Comparison of ENCODE assay signal across 11 cellular contexts in genomic region chr2:199461455-199462166, GRCh38. TPM values are rescaled to one million over a fixed set of nuclear protein-coding genes. Genes with fewer than 3 reads are reported as not detected.
DNase-seq lines count a peak whose midpoint lies in the region; ATAC-seq and TF ChIP-seq lines count a peak whose summit lies in the region.
"Had no signal": no experiment of that assay in that cellular context is flagged by ENCODE, and none has a peak within 500 bp of the region (broad histone marks: within the 10 kb centered on the region; RNA-seq: fewer than 3 reads in every experiment).

No MANE protein-coding gene starts in this region.

- POLR2A ChIA-PET in OCI-LY7 (lab: Charles Lee), result no interaction called here

- H3K4me1 Mint-ChIP-seq in GM23338, result peaks cover 33% of the 10 kb centered on the region
- H3K4me1 Mint-ChIP-seq in neural progenitor cell, result peaks cover 14% of the 10 kb centered on the region

- DNase-seq in GM23338 (ENCODE audit: low spot score) (peak; percentile 32), OCI-LY7 (ENCODE audit: low spot score) (no peak), dorsolateral prefrontal cortex (no peak), neural progenitor cell (ENCODE audit: low spot score) (no peak), GM13976 (ENCODE audit: low spot score) (no peak)
- DNase-seq: CD8-positive, alpha-beta memory T cell; NCI-H1048; right cardiac atrium; substantia nigra had no signal

- CTCF ChIA-PET in OCI-LY7 (lab: Charles Lee; ENCODE audit: unreplicated experiment), result no interaction called here

- no peaks in the 10 kb centered on the region for H3K36me3 ChIP-seq in GM23338 (ENCODE audit: insufficient read depth)
- no peaks in the 10 kb centered on the region; the same call in 1 of the 2 replicates for H3K36me3 ChIP-seq in OCI-LY7 (ENCODE audit: insufficient read depth, low read length)
- H3K36me3 ChIP-seq in neural progenitor cell, result no peaks in the 10 kb centered on the region

- H3K9me3 Mint-ChIP-seq in GM23338 (peaks cover 5% of the 10 kb centered on the region; the same call in 2 of the 3 replicates), neural progenitor cell (peaks cover 2% of the 10 kb centered on the region)

- TF ChIP-seq CTCF in GM23338 (conservative IDR thresholded peaks at IDR 0.05; ENCODE audit: low read depth in 2 of 2) (no peak), OCI-LY7 (conservative IDR thresholded peaks at IDR 0.05; ENCODE audit: low read length) (no peak), dorsolateral prefrontal cortex (IDR thresholded peaks at IDR 0.05 in 54 of 56, conservative IDR thresholded peaks at IDR 0.05 in 2 of 56; ENCODE audit: low read depth in 1 of 56, partially characterized antibody in 56 of 56) (no peak), neural progenitor cell (IDR thresholded peaks at IDR 0.05) (no peak), GM13976 (IDR thresholded peaks at IDR 0.05; ENCODE audit: borderline replicate concordance, control extremely low read depth, extremely low read depth, insufficient read depth, missing control alignments) (no peak)

- H2AFZ ChIP-seq in GM23338 (peak overlapping the region; percentile 91), OCI-LY7 (ENCODE audit: low read length) (no peak overlapping the region), neural progenitor cell (replicated peaks) (no peak overlapping the region)

- no peak overlapping the region for H3K27ac ChIP-seq in GM23338 (ENCODE audit: low read depth)
- H3K27ac ChIP-seq in OCI-LY7 (ENCODE audit: low read depth, low read length, poor library complexity, severe bottlenecking), result no peak overlapping the region
- H3K27ac ChIP-seq in dorsolateral prefrontal cortex, result peak overlapping the region in 54 of 59 donors; percentile 2 to 96 (median 85)
- H3K27ac ChIP-seq in neural progenitor cell, result no peak overlapping the region

- BruUV-seq in OCI-LY7 (replicated peaks; lab: Mats Ljungman, UMichigan), result no TSS peak

- H3K4me3 ChIP-seq in GM23338 (peak overlapping the region; percentile 72), OCI-LY7 (ENCODE audit: low read depth, low read length, poor library complexity, severe bottlenecking) (peak overlapping the region; percentile 86), dorsolateral prefrontal cortex (peak overlapping the region in 57 of 59 donors; percentile 47 to 100 (median 87)), neural progenitor cell (peak overlapping the region; percentile 53)

- H4K20me1 ChIP-seq in GM23338 (replicated peaks; ENCODE audit: insufficient read depth), result no peaks in the 10 kb centered on the region
- no peaks in the 10 kb centered on the region for H4K20me1 ChIP-seq in OCI-LY7 (ENCODE audit: insufficient read depth, low read length)
- peaks cover 60% of the 10 kb centered on the region for H4K20me1 ChIP-seq in neural progenitor cell (ENCODE audit: low read depth)

- ATAC-seq in GM23338, result no peak
- ATAC-seq in HG02642 (IDR thresholded peaks at IDR 0.05; ENCODE audit: poor library complexity, unreplicated experiment), result no peak
- no peak for ATAC-seq in GM18498 (IDR thresholded peaks at IDR 0.05; ENCODE audit: unreplicated experiment)
- ATAC-seq: right cardiac atrium had no signal

- H3K79me2 ChIP-seq in GM23338 (replicated peaks; ENCODE audit: insufficient read depth) (no peaks in the 10 kb centered on the region), OCI-LY7 (ENCODE audit: insufficient read depth, low read depth, low read length) (peaks cover 19% of the 10 kb centered on the region; the same call in 1 of the 2 replicates), neural progenitor cell (ENCODE audit: low read depth) (no peaks in the 10 kb centered on the region)

- H3K27ac Mint-ChIP-seq in GM23338 (no peak overlapping the region), neural progenitor cell (no peak overlapping the region)

- H3F3A ChIP-seq in GM23338 (replicated peaks; ENCODE audit: low read depth), result peaks cover 17% of the 10 kb centered on the region
- peaks cover 31% of the 10 kb centered on the region for H3F3A ChIP-seq in neural progenitor cell (ENCODE audit: low read depth)

- H3K9me2 ChIP-seq in GM23338 (ENCODE audit: insufficient read depth) (no peaks in the 10 kb centered on the region), OCI-LY7 (ENCODE audit: insufficient read depth, low read length) (no peaks in the 10 kb centered on the region)

- H3K9me3 ChIP-seq in OCI-LY7 (ENCODE audit: low read length), result no peaks in the 10 kb centered on the region
- H3K9me3 ChIP-seq in neural progenitor cell (ENCODE audit: low read depth), result no peaks in the 10 kb centered on the region

- H3K4me3 Mint-ChIP-seq in GM23338 (peak overlapping the region; percentile 74), neural progenitor cell (peak overlapping the region; percentile 76)

- intact Hi-C loops in OCI-LY7 (cut with micrococcal nuclease; ENCODE audit: unreplicated experiment), result no loop called here
- intact Hi-C loops in dorsolateral prefrontal cortex (cut with DNase I), result loop anchor here (5.0 to 10.0 kb wide), 7 partner anchors 197 to 1144 kb away; partner anchors contain the start of gene FTCDNL1 (in 2 of the 2)

- H3K27me3 Mint-ChIP-seq in GM23338 (ENCODE audit: insufficient read depth, low read depth, poor library complexity), result peaks cover 81% of the 10 kb centered on the region
- peaks cover 66% of the 10 kb centered on the region for H3K27me3 Mint-ChIP-seq in neural progenitor cell (ENCODE audit: insufficient read depth, low read depth)

- H3K4me2 ChIP-seq in GM23338 (peak overlapping the region; percentile 96), OCI-LY7 (ENCODE audit: low read length) (peak overlapping the region; percentile 92), neural progenitor cell (peak overlapping the region; percentile 84)

- in situ Hi-C loops in GM13976 (cut with MboI; ENCODE audit: low sequenced_read_pairs, unreplicated experiment), result no loop called here

- H3K4me1 ChIP-seq in GM23338 (ENCODE audit: insufficient read depth) (peaks cover 39% of the 10 kb centered on the region), OCI-LY7 (ENCODE audit: insufficient read depth, low read length, poor library complexity, severe bottlenecking) (peaks cover 18% of the 10 kb centered on the region), neural progenitor cell (peaks cover 13% of the 10 kb centered on the region)

- no peak overlapping the region for H3K9ac ChIP-seq in neural progenitor cell

- H3K27me3 ChIP-seq in GM23338 (ENCODE audit: insufficient read depth) (peaks cover 81% of the 10 kb centered on the region), dorsolateral prefrontal cortex (peaks cover 0 to 75% (median 52%) of the 10 kb centered on the region in 45 donors), neural progenitor cell (peaks cover 93% of the 10 kb centered on the region)

- H3K36me3 Mint-ChIP-seq in GM23338 (ENCODE audit: low read depth) (no peaks in the 10 kb centered on the region), neural progenitor cell (no peaks in the 10 kb centered on the region)

TF ChIP-seq in GM23338, 12 proteins besides CTCF, POLR2A, EP300 and RAD21:
- TF ChIP-seq STAT1 (IDR thresholded peaks at IDR 0.05; ENCODE audit: unreplicated experiment), result no peak
- no peak for TF ChIP-seq ZNF331 (CRISPR knock-in tag; IDR thresholded peaks at IDR 0.05; ENCODE audit: low read depth)
- TF ChIP-seq CREB1 (CRISPR knock-in tag; IDR thresholded peaks at IDR 0.05; ENCODE audit: low read depth), result no peak
- peak; percentile 88 for TF ChIP-seq EZH2 (IDR thresholded peaks at IDR 0.05; ENCODE audit: low read depth, unreplicated experiment)
- TF ChIP-seq POLR2AphosphoS5 (IDR thresholded peaks at IDR 0.05; ENCODE audit: low read depth), result no peak
- peak; percentile 88 for TF ChIP-seq EZH2phosphoT487 (IDR thresholded peaks at IDR 0.05; ENCODE audit: unreplicated experiment)
- no peak for TF ChIP-seq ZNF114 (CRISPR knock-in tag; IDR thresholded peaks at IDR 0.05)
TF ChIP-seq in GM23338: peak in this region for 2.

RNA-seq across cellular contexts. Expression of gene SATB2, which starts 3.9 kb away (rescaled TPM):
- 5.7 and 6.0 TPM in 2 replicates for total RNA-seq in GM23338 (2014; rRNA removed; shearing (Covaris generic))
- polyA plus RNA-seq in GM23338 (2016; fragmentation: Nextera tagmentation; extraction: Ambion mirVana), result 1.6 and 2.0 TPM in 2 replicates
- 26.1 and 30.7 TPM in 2 replicates for total RNA-seq in OCI-LY7 (2014; rRNA removed; shearing (Covaris generic))
- 15.9 and 26.7 TPM in 2 replicates for total RNA-seq in OCI-LY7 (2022)
- 100 to 1,000 TPM in 117 of 120 experiments, 10 to 100 TPM in 3; 77.2 to 202 (median 149) TPM for total RNA-seq in dorsolateral prefrontal cortex
- total RNA-seq in neural progenitor cell (ENCODE audit: low replicate concordance), result 2.2 and 3.7 TPM in 2 replicates
- polyA plus RNA-seq: CD8-positive, alpha-beta memory T cell had no signal

Comparison
In these comparisons a context has a peak if more than half of its experiments do, and no peak if none do; other contexts are left out.
1. H3K27ac ChIP-seq: peak in dorsolateral prefrontal cortex (54 of 59); none in GM23338 (single experiment), OCI-LY7 (single experiment) and neural progenitor cell (single experiment).
2. Peak in every context shown above with its lines, with median percentiles within 50 percentile points of each other: H3K4me2 ChIP-seq and H3K4me3 ChIP-seq.